ENCODE assay signal across 35 cellular contexts in the genomic region with DNA sequence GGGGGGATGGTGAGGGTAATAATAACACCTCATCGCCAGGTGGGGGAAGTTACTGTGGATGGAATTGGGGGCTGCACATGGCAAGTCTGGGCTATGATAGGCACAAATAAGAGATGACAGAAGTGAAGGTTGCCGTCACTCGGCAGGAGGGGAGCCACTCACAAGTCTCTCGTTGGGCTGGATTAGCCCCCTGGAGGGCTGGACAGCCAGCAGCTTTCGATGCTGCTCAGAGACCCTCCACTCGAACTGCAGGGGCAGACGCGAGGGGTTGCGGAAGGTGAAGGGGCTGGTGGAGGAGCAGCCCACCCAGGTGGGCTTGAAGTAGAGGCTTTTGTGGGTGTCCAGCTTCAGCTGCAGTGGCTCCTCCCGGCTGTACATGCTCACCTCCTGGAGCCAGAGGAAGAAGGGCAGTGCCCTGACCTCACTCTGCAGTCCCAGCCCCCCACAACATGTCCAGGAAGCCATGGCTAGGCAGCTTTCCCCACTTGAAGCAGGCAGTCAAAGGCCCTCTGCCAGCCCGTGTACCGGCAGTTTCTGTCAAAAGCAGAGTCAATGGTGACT. TPM values are rescaled to one million over a fixed set of nuclear protein-coding genes. Genes with fewer than 3 reads are reported as not detected.
"Had no signal": no experiment of that assay in that cellular context is flagged by ENCODE, and none has a peak within 500 bp of the region (broad histone marks: within the 10 kb centered on the region; RNA-seq: fewer than 3 reads in every experiment).

No MANE protein-coding gene starts in this region.

- H3K9me3 Mint-ChIP-seq: activated CD4-positive, alpha-beta memory T cell treated with anti-CD3 and anti-CD28 coated beads for 36 hours; activated CD4-positive, alpha-beta T cell treated with anti-CD3 and anti-CD28 coated beads, Interleukin-2, amount 10 ng/mL, durations not matched to agents 24 days and 14 days; activated naive CD4-positive, alpha-beta T cell treated with anti-CD3 and anti-CD28 coated beads for 36 hours; activated naive CD4-positive, alpha-beta T cell treated with anti-CD3 and anti-CD28 coated beads, Interleukin-2, amount 50 U/mL, for 24 hours; activated naive CD8-positive, alpha-beta T cell treated with anti-CD3 and anti-CD28 coated beads for 36 hours; activated naive CD8-positive, alpha-beta T cell treated with anti-CD3 and anti-CD28 coated beads, Interleukin-2, amount 50 U/mL, for 24 hours; activated T-helper 1 cell treated with anti-CD3 and anti-CD28 coated beads, Interleukin-12 subunit alpha, Interleukin-12 subunit beta, Interleukin-2, Interleukin-4 antibody, amounts not matched to agents 30 ng/mL and 10 ng/mL and 1 ng/mL, durations not matched to agents 14 hours and 24 hours and 36 hours; activated T-helper 2 cell treated with anti-CD3 and anti-CD28 coated beads, Interferon-gamma antibody, Interleukin-2, Interleukin-4, amounts not matched to agents 10 μg/mL and 5 μg/mL and 100 μg/mL, durations not matched to agents 14 hours and 24 hours and 36 hours; dendritic cell treated with granulocyte-macrophage colony-stimulating factor and Interleukin-4, amounts not matched to agents 40 ng/mL and 50 ng/mL, for 4 days; endodermal cell had no signal

- H3K27me3 Mint-ChIP-seq: activated CD4-positive, alpha-beta memory T cell treated with anti-CD3 and anti-CD28 coated beads for 36 hours; activated CD4-positive, alpha-beta T cell treated with anti-CD3 and anti-CD28 coated beads, Interleukin-2, amount 10 ng/mL, durations not matched to agents 24 days and 14 days; activated naive CD4-positive, alpha-beta T cell treated with anti-CD3 and anti-CD28 coated beads, Interleukin-2, amount 50 U/mL, for 24 hours; activated naive CD8-positive, alpha-beta T cell treated with anti-CD3 and anti-CD28 coated beads for 36 hours; activated naive CD8-positive, alpha-beta T cell treated with anti-CD3 and anti-CD28 coated beads, Interleukin-2, amount 50 U/mL, for 24 hours had no signal

- DNase-seq: activated CD4-positive, alpha-beta memory T cell treated with anti-CD3 and anti-CD28 coated beads for 36 hours; activated CD4-positive, alpha-beta T cell treated with anti-CD3 and anti-CD28 coated beads for 36 hours; activated CD4-positive, alpha-beta T cell treated with anti-CD3 and anti-CD28 coated beads, Interleukin-2, amount 10 ng/mL, durations not matched to agents 24 days and 14 days; activated CD4-positive, CD25-positive, alpha-beta regulatory T cell; activated CD4-positive, CD25-positive, alpha-beta regulatory T cell treated with anti-CD3 and anti-CD28 coated beads, Interleukin-2, amount 50 U/mL, for 72 hours; activated CD8-positive, alpha-beta memory T cell treated with anti-CD3 and anti-CD28 coated beads, Interleukin-2, amount 10 ng/mL, durations not matched to agents 7 days and 5 days; activated CD8-positive, alpha-beta memory T cell treated with anti-CD3 and anti-CD28 coated beads, Interleukin-2, amount 50 U/mL, for 4 hours; activated CD8-positive, alpha-beta T cell treated with anti-CD3 and anti-CD28 coated beads, Interleukin-2, amount 10 ng/mL, durations not matched to agents 7 days and 5 days; activated effector memory CD4-positive, alpha-beta T cell treated with anti-CD3 and anti-CD28 coated beads, Interleukin-2, amount 50 U/mL, for 16 hours; activated naive CD4-positive, alpha-beta T cell treated with anti-CD3 and anti-CD28 coated beads for 36 hours; activated naive CD8-positive, alpha-beta T cell treated with anti-CD3 and anti-CD28 coated beads for 36 hours; activated naive CD8-positive, alpha-beta T cell treated with anti-CD3 and anti-CD28 coated beads, Interleukin-2, amount 50 U/mL, for 24 hours; activated T-cell treated with anti-CD3 and anti-CD28 coated beads, Interleukin-2, amount 50 U/mL, for 48 hours; adrenal gland; amygdala; body of pancreas; central memory CD4-positive, alpha-beta T cell; cerebellar nuclear complex; effector memory CD4-positive, alpha-beta T cell; endodermal cell; erythroblast; foreskin keratinocyte; gastrocnemius medialis; T-helper 1 cell; T-helper 2 cell had no signal

- H3K4me3 ChIP-seq: adrenal gland, body of pancreas, coronary artery, dorsolateral prefrontal cortex, esophagus muscularis mucosa, gastrocnemius medialis had no signal

- H3K27ac Mint-ChIP-seq: activated CD4-positive, alpha-beta memory T cell treated with anti-CD3 and anti-CD28 coated beads for 36 hours; activated CD4-positive, alpha-beta T cell treated with anti-CD3 and anti-CD28 coated beads for 36 hours; activated CD4-positive, alpha-beta T cell treated with anti-CD3 and anti-CD28 coated beads, Interleukin-2, amount 10 ng/mL, durations not matched to agents 24 days and 14 days; activated CD8-positive, alpha-beta memory T cell treated with anti-CD3 and anti-CD28 coated beads, Interleukin-2, amount 10 ng/mL, durations not matched to agents 7 days and 5 days; activated CD8-positive, alpha-beta T cell treated with anti-CD3 and anti-CD28 coated beads, Interleukin-2, amount 10 ng/mL, durations not matched to agents 7 days and 5 days; activated naive CD4-positive, alpha-beta T cell treated with anti-CD3 and anti-CD28 coated beads for 36 hours; activated naive CD4-positive, alpha-beta T cell treated with anti-CD3 and anti-CD28 coated beads, Interleukin-2, amount 50 U/mL, for 24 hours; activated naive CD8-positive, alpha-beta T cell treated with anti-CD3 and anti-CD28 coated beads for 36 hours; activated naive CD8-positive, alpha-beta T cell treated with anti-CD3 and anti-CD28 coated beads, Interleukin-2, amount 50 U/mL, for 24 hours; activated T-helper 1 cell treated with anti-CD3 and anti-CD28 coated beads, Interleukin-12 subunit alpha, Interleukin-12 subunit beta, Interleukin-2, Interleukin-4 antibody, amounts not matched to agents 30 ng/mL and 10 ng/mL and 1 ng/mL, durations not matched to agents 14 hours and 24 hours and 36 hours; activated T-helper 2 cell treated with anti-CD3 and anti-CD28 coated beads, Interferon-gamma antibody, Interleukin-2, Interleukin-4, amounts not matched to agents 10 μg/mL and 5 μg/mL and 100 μg/mL, durations not matched to agents 14 hours and 24 hours and 36 hours; dendritic cell treated with granulocyte-macrophage colony-stimulating factor and Interleukin-4, amounts not matched to agents 40 ng/mL and 50 ng/mL, for 4 days; endodermal cell had no signal

- H3K9me3 ChIP-seq: adrenal gland, body of pancreas, esophagus muscularis mucosa, gastrocnemius medialis had no signal

- H3K36me3 Mint-ChIP-seq: activated CD4-positive, alpha-beta memory T cell treated with anti-CD3 and anti-CD28 coated beads for 36 hours; activated CD8-positive, alpha-beta memory T cell treated with anti-CD3 and anti-CD28 coated beads, Interleukin-2, amount 10 ng/mL, durations not matched to agents 7 days and 5 days; activated naive CD4-positive, alpha-beta T cell treated with anti-CD3 and anti-CD28 coated beads, Interleukin-2, amount 50 U/mL, for 24 hours; activated naive CD8-positive, alpha-beta T cell treated with anti-CD3 and anti-CD28 coated beads for 36 hours had no signal

- H3K27me3 ChIP-seq: adrenal gland, body of pancreas, dorsolateral prefrontal cortex, gastrocnemius medialis had no signal

- H3K36me3 ChIP-seq: adrenal gland, esophagus muscularis mucosa, gastrocnemius medialis had no signal

- H3K27ac ChIP-seq: adrenal gland, body of pancreas, coronary artery, esophagus muscularis mucosa, foreskin keratinocyte, gastrocnemius medialis had no signal

- H3K4me1 Mint-ChIP-seq: activated CD4-positive, alpha-beta T cell treated with anti-CD3 and anti-CD28 coated beads for 36 hours; activated CD4-positive, alpha-beta T cell treated with anti-CD3 and anti-CD28 coated beads, Interleukin-2, amount 10 ng/mL, durations not matched to agents 24 days and 14 days; activated CD8-positive, alpha-beta memory T cell treated with anti-CD3 and anti-CD28 coated beads, Interleukin-2, amount 10 ng/mL, durations not matched to agents 7 days and 5 days; activated naive CD4-positive, alpha-beta T cell treated with anti-CD3 and anti-CD28 coated beads, Interleukin-2, amount 50 U/mL, for 24 hours; activated naive CD8-positive, alpha-beta T cell treated with anti-CD3 and anti-CD28 coated beads for 36 hours; activated naive CD8-positive, alpha-beta T cell treated with anti-CD3 and anti-CD28 coated beads, Interleukin-2, amount 50 U/mL, for 24 hours; endodermal cell had no signal

- ATAC-seq: activated CD4-positive, alpha-beta T cell treated with anti-CD3 and anti-CD28 coated beads for 36 hours; activated CD8-positive, alpha-beta memory T cell treated with anti-CD3 and anti-CD28 coated beads, Interleukin-2, amount 10 ng/mL, durations not matched to agents 7 days and 5 days; activated CD8-positive, alpha-beta T cell treated with anti-CD3 and anti-CD28 coated beads, Interleukin-2, amount 10 ng/mL, durations not matched to agents 7 days and 5 days; activated naive CD8-positive, alpha-beta T cell treated with anti-CD3 and anti-CD28 coated beads, Interleukin-2, amount 50 U/mL, for 24 hours; body of pancreas; foreskin keratinocyte; gastrocnemius medialis had no signal

- H3K4me3 Mint-ChIP-seq: activated CD4-positive, alpha-beta memory T cell treated with anti-CD3 and anti-CD28 coated beads for 36 hours; activated CD4-positive, alpha-beta T cell treated with anti-CD3 and anti-CD28 coated beads for 36 hours; activated CD4-positive, alpha-beta T cell treated with anti-CD3 and anti-CD28 coated beads, Interleukin-2, amount 10 ng/mL, durations not matched to agents 24 days and 14 days; activated CD8-positive, alpha-beta memory T cell treated with anti-CD3 and anti-CD28 coated beads, Interleukin-2, amount 10 ng/mL, durations not matched to agents 7 days and 5 days; activated CD8-positive, alpha-beta T cell treated with anti-CD3 and anti-CD28 coated beads, Interleukin-2, amount 10 ng/mL, durations not matched to agents 7 days and 5 days; activated naive CD4-positive, alpha-beta T cell treated with anti-CD3 and anti-CD28 coated beads for 36 hours; activated naive CD4-positive, alpha-beta T cell treated with anti-CD3 and anti-CD28 coated beads, Interleukin-2, amount 50 U/mL, for 24 hours; activated naive CD8-positive, alpha-beta T cell treated with anti-CD3 and anti-CD28 coated beads for 36 hours; activated naive CD8-positive, alpha-beta T cell treated with anti-CD3 and anti-CD28 coated beads, Interleukin-2, amount 50 U/mL, for 24 hours; activated T-helper 1 cell treated with anti-CD3 and anti-CD28 coated beads, Interleukin-12 subunit alpha, Interleukin-12 subunit beta, Interleukin-2, Interleukin-4 antibody, amounts not matched to agents 30 ng/mL and 10 ng/mL and 1 ng/mL, durations not matched to agents 14 hours and 24 hours and 36 hours; dendritic cell treated with granulocyte-macrophage colony-stimulating factor and Interleukin-4, amounts not matched to agents 40 ng/mL and 50 ng/mL, for 4 days; endodermal cell had no signal

- H3K4me1 ChIP-seq: adrenal gland, body of pancreas, esophagus muscularis mucosa, foreskin keratinocyte, gastrocnemius medialis had no signal

RNA-seq across cellular contexts. Expression of gene CFAP65, which starts 18.2 kb away (rescaled TPM):
- total RNA-seq: activated CD4-positive, alpha-beta memory T cell treated with anti-CD3 and anti-CD28 coated beads for 36 hours; activated CD4-positive, alpha-beta T cell treated with anti-CD3 and anti-CD28 coated beads for 36 hours; activated CD4-positive, alpha-beta T cell treated with anti-CD3 and anti-CD28 coated beads, Interleukin-2, amount 10 ng/mL, durations not matched to agents 24 days and 14 days; activated CD8-positive, alpha-beta memory T cell treated with anti-CD3 and anti-CD28 coated beads for 36 hours; activated CD8-positive, alpha-beta memory T cell treated with anti-CD3 and anti-CD28 coated beads, Interleukin-2, amount 10 ng/mL, durations not matched to agents 7 days and 5 days; activated CD8-positive, alpha-beta T cell treated with anti-CD3 and anti-CD28 coated beads, Interleukin-2, amount 10 ng/mL, durations not matched to agents 7 days and 5 days; activated naive CD4-positive, alpha-beta T cell treated with anti-CD3 and anti-CD28 coated beads for 36 hours; activated naive CD8-positive, alpha-beta T cell treated with anti-CD3 and anti-CD28 coated beads for 36 hours; activated T-helper 1 cell treated with anti-CD3 and anti-CD28 coated beads, Interleukin-12 subunit alpha, Interleukin-12 subunit beta, Interleukin-2, Interleukin-4 antibody, amounts not matched to agents 30 ng/mL and 10 ng/mL and 1 ng/mL, durations not matched to agents 14 hours and 24 hours and 36 hours; activated T-helper 2 cell treated with anti-CD3 and anti-CD28 coated beads, Interferon-gamma antibody, Interleukin-2, Interleukin-4, amounts not matched to agents 10 μg/mL and 5 μg/mL and 100 μg/mL, durations not matched to agents 14 hours and 24 hours and 36 hours; aorta; body of pancreas; esophagus muscularis mucosa; foreskin keratinocyte; glomerular endothelial cell had no signal
- polyA plus RNA-seq: foreskin keratinocyte had no signal

RNA-seq across cellular contexts. Expression of gene CRYBA2, which starts 29.9 kb away (rescaled TPM):
- total RNA-seq: activated CD4-positive, alpha-beta memory T cell treated with anti-CD3 and anti-CD28 coated beads for 36 hours; activated CD4-positive, alpha-beta T cell treated with anti-CD3 and anti-CD28 coated beads for 36 hours; activated CD4-positive, alpha-beta T cell treated with anti-CD3 and anti-CD28 coated beads, Interleukin-2, amount 10 ng/mL, durations not matched to agents 24 days and 14 days; activated CD8-positive, alpha-beta memory T cell treated with anti-CD3 and anti-CD28 coated beads for 36 hours; activated CD8-positive, alpha-beta memory T cell treated with anti-CD3 and anti-CD28 coated beads, Interleukin-2, amount 10 ng/mL, durations not matched to agents 7 days and 5 days; activated CD8-positive, alpha-beta T cell treated with anti-CD3 and anti-CD28 coated beads, Interleukin-2, amount 10 ng/mL, durations not matched to agents 7 days and 5 days; activated naive CD4-positive, alpha-beta T cell treated with anti-CD3 and anti-CD28 coated beads for 36 hours; activated naive CD8-positive, alpha-beta T cell treated with anti-CD3 and anti-CD28 coated beads for 36 hours; activated T-helper 2 cell treated with anti-CD3 and anti-CD28 coated beads, Interferon-gamma antibody, Interleukin-2, Interleukin-4, amounts not matched to agents 10 μg/mL and 5 μg/mL and 100 μg/mL, durations not matched to agents 14 hours and 24 hours and 36 hours; aorta; esophagus muscularis mucosa; foreskin keratinocyte; gastrocnemius medialis; glomerular endothelial cell had no signal
- polyA plus RNA-seq: aorta, foreskin keratinocyte had no signal

RNA-seq across cellular contexts. Expression of gene IHH, which starts 37.6 kb away (rescaled TPM):
- total RNA-seq: activated CD4-positive, alpha-beta T cell treated with anti-CD3 and anti-CD28 coated beads, Interleukin-2, amount 10 ng/mL, durations not matched to agents 24 days and 14 days; activated CD8-positive, alpha-beta memory T cell treated with anti-CD3 and anti-CD28 coated beads for 36 hours; activated CD8-positive, alpha-beta memory T cell treated with anti-CD3 and anti-CD28 coated beads, Interleukin-2, amount 10 ng/mL, durations not matched to agents 7 days and 5 days; activated CD8-positive, alpha-beta T cell treated with anti-CD3 and anti-CD28 coated beads, Interleukin-2, amount 10 ng/mL, durations not matched to agents 7 days and 5 days; activated naive CD4-positive, alpha-beta T cell treated with anti-CD3 and anti-CD28 coated beads for 36 hours; activated naive CD8-positive, alpha-beta T cell treated with anti-CD3 and anti-CD28 coated beads for 36 hours; activated T-helper 1 cell treated with anti-CD3 and anti-CD28 coated beads, Interleukin-12 subunit alpha, Interleukin-12 subunit beta, Interleukin-2, Interleukin-4 antibody, amounts not matched to agents 30 ng/mL and 10 ng/mL and 1 ng/mL, durations not matched to agents 14 hours and 24 hours and 36 hours; activated T-helper 2 cell treated with anti-CD3 and anti-CD28 coated beads, Interferon-gamma antibody, Interleukin-2, Interleukin-4, amounts not matched to agents 10 μg/mL and 5 μg/mL and 100 μg/mL, durations not matched to agents 14 hours and 24 hours and 36 hours; aorta; esophagus muscularis mucosa; foreskin keratinocyte; glomerular endothelial cell had no signal

RNA-seq across cellular contexts. Expression of gene FEV, which starts 38.1 kb away (rescaled TPM):
- total RNA-seq: activated CD4-positive, alpha-beta memory T cell treated with anti-CD3 and anti-CD28 coated beads for 36 hours; activated CD4-positive, alpha-beta T cell treated with anti-CD3 and anti-CD28 coated beads for 36 hours; activated CD4-positive, alpha-beta T cell treated with anti-CD3 and anti-CD28 coated beads, Interleukin-2, amount 10 ng/mL, durations not matched to agents 24 days and 14 days; activated CD8-positive, alpha-beta memory T cell treated with anti-CD3 and anti-CD28 coated beads for 36 hours; activated CD8-positive, alpha-beta memory T cell treated with anti-CD3 and anti-CD28 coated beads, Interleukin-2, amount 10 ng/mL, durations not matched to agents 7 days and 5 days; activated CD8-positive, alpha-beta T cell treated with anti-CD3 and anti-CD28 coated beads, Interleukin-2, amount 10 ng/mL, durations not matched to agents 7 days and 5 days; activated naive CD4-positive, alpha-beta T cell treated with anti-CD3 and anti-CD28 coated beads for 36 hours; activated naive CD8-positive, alpha-beta T cell treated with anti-CD3 and anti-CD28 coated beads for 36 hours; activated T-helper 1 cell treated with anti-CD3 and anti-CD28 coated beads, Interleukin-12 subunit alpha, Interleukin-12 subunit beta, Interleukin-2, Interleukin-4 antibody, amounts not matched to agents 30 ng/mL and 10 ng/mL and 1 ng/mL, durations not matched to agents 14 hours and 24 hours and 36 hours; activated T-helper 2 cell treated with anti-CD3 and anti-CD28 coated beads, Interferon-gamma antibody, Interleukin-2, Interleukin-4, amounts not matched to agents 10 μg/mL and 5 μg/mL and 100 μg/mL, durations not matched to agents 14 hours and 24 hours and 36 hours; aorta; body of pancreas; endodermal cell; esophagus muscularis mucosa; foreskin keratinocyte; gastrocnemius medialis; glomerular endothelial cell had no signal
- polyA plus RNA-seq: foreskin keratinocyte had no signal
